In genomic region chr17:76654408-76654807, GRCh38 we compare ENCODE assay signal across 1 cellular context.
A peak's percentile ranks its signal among the peaks of the same experiment; 100 is the strongest.
TF ChIP-seq lines count a peak whose summit lies in the region.

No MANE protein-coding gene starts in this region.

TF ChIP-seq in SK-N-SH, 30 proteins besides CTCF, POLR2A, EP300 and RAD21 (continued from another document):
- TF ChIP-seq PBX3 (IDR thresholded peaks at IDR 0.05), result peak; percentile 67
